ENCODE assay signal across 1 cellular context in the genomic region with DNA sequence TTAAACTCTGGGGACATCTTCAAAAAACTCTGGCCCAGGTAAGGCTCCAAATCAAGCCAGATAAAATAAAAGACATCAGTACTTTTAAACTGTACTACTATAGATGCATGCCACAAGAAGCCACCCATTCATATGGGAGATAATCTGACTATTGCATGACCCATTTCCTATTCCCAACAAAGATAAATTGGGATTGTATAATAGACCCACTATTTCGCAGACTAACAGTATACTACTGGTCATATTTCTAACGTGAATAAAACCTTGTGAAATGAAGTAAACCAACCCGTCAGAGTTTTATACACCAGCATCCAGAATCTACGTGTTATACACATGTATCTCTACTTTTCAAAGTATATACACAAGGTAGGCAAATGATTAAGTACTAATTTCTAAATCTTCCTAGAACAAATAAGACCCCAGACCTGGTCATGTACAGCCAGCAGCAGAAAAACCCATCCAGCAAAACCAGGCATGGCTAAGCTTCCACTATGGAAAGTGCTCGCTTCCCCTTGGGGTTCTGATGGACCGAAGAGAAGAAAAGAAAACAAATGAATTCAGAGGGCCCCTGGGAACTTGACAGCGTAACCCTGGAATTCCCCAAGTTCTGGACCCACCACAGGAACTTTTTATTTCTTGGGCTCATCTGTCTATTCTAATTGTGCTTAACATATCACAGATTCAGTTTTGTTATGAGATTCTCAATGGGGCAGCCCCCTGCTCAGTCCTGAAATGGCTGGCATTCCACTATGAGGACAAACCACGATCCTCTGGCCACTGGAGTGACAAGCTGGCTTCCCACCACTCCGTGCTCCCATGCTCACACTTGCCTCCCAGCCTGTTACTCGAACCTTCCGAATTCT.
A peak's percentile ranks its signal among the peaks of the same experiment; 100 is the strongest.
TF ChIP-seq lines count a peak whose summit lies in the region.

No MANE protein-coding gene starts in this region.

TF ChIP-seq in SK-N-SH, 30 proteins besides CTCF, POLR2A, EP300 and RAD21 (continued from another document):
- TF ChIP-seq, protein P1, sequence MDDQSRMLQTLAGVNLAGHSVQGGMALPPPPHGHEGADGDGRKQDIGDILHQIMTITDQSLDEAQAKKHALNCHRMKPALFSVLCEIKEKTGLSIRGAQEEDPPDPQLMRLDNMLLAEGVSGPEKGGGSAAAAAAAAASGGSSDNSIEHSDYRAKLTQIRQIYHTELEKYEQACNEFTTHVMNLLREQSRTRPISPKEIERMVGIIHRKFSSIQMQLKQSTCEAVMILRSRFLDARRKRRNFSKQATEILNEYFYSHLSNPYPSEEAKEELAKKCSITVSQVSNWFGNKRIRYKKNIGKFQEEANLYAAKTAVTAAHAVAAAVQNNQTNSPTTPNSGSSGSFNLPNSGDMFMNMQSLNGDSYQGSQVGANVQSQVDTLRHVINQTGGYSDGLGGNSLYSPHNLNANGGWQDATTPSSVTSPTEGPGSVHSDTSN (IDR thresholded peaks at IDR 0.05), result 0 out of 2 replicates have a peak, but pooled peaks have one; percentile 17
TF ChIP-seq in SK-N-SH: peak in this region for 2.
